ENCODE assay signal across 1 cellular context in the genomic region with DNA sequence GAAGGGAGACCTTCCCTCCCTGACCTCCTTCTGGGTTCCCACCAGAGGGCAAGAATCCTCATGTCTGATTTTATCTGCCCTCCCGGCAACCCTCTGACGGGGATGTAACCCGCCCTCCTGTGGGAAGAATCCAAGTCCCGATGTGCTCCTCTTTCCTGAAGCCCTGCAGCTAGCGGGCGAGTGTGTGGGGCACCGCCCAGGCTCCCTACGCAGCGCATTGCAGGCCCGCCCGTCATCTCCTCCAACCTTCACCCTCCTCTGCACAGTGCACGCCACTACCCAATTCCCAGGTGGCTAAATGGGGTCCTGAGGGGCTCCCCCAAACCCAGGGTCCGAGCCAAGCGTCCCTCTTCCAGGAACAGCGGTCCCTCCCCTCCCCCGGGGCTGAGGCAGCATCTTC.
TF ChIP-seq lines count a peak whose summit lies in the region.

No MANE protein-coding gene starts in this region.

TF ChIP-seq in IMR-90, 13 proteins besides CTCF, POLR2A, EP300 and RAD21:
- TF ChIP-seq CEBPB (IDR thresholded peaks at IDR 0.05; ENCODE audit: low read depth, low read length) = no peak
- TF ChIP-seq, protein P1, sequence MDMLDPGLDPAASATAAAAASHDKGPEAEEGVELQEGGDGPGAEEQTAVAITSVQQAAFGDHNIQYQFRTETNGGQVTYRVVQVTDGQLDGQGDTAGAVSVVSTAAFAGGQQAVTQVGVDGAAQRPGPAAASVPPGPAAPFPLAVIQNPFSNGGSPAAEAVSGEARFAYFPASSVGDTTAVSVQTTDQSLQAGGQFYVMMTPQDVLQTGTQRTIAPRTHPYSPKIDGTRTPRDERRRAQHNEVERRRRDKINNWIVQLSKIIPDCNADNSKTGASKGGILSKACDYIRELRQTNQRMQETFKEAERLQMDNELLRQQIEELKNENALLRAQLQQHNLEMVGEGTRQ (IDR thresholded peaks at IDR 0.05; ENCODE audit: low read depth, low read length) = no peak
- no peak for TF ChIP-seq MAZ (IDR thresholded peaks at IDR 0.05; ENCODE audit: borderline replicate concordance, low read depth, low read length)
- no peak for TF ChIP-seq CHD1 (IDR thresholded peaks at IDR 0.05; ENCODE audit: low read depth, low read length)
- TF ChIP-seq RFX5 (IDR thresholded peaks at IDR 0.05; ENCODE audit: low read depth, low read length) = no peak
- no peak for TF ChIP-seq RCOR1 (IDR thresholded peaks at IDR 0.05; ENCODE audit: insufficient replicate concordance, low read length)
- no peak for TF ChIP-seq FOS (IDR thresholded peaks at IDR 0.05; ENCODE audit: low read depth, low read length)
- TF ChIP-seq, protein P2, sequence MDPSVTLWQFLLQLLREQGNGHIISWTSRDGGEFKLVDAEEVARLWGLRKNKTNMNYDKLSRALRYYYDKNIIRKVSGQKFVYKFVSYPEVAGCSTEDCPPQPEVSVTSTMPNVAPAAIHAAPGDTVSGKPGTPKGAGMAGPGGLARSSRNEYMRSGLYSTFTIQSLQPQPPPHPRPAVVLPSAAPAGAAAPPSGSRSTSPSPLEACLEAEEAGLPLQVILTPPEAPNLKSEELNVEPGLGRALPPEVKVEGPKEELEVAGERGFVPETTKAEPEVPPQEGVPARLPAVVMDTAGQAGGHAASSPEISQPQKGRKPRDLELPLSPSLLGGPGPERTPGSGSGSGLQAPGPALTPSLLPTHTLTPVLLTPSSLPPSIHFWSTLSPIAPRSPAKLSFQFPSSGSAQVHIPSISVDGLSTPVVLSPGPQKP (IDR thresholded peaks at IDR 0.05; ENCODE audit: borderline replicate concordance, low read depth, low read length) = no peak
- TF ChIP-seq NFE2L2 (IDR thresholded peaks at IDR 0.05; ENCODE audit: low read depth, low read length) = no peak
- no peak for TF ChIP-seq MXI1 (IDR thresholded peaks at IDR 0.05; ENCODE audit: borderline replicate concordance, low read depth, low read length)
- TF ChIP-seq BHLHE40 (IDR thresholded peaks at IDR 0.05; ENCODE audit: low read depth, low read length) = no peak
- no peak for TF ChIP-seq MAFK (IDR thresholded peaks at IDR 0.05; ENCODE audit: low read depth, low read length)
- TF ChIP-seq SMC3 (IDR thresholded peaks at IDR 0.05; ENCODE audit: low read depth, low read length) = no peak
TF ChIP-seq in IMR-90: peak in this region for 0.
